In genomic region chr11:119335655-119336543, GRCh38 we compare ENCODE assay signal across 11 cellular contexts. TPM values are rescaled to one million over a fixed set of nuclear protein-coding genes. Genes with fewer than 3 reads are reported as not detected.
DNase-seq lines count a peak whose midpoint lies in the region; ATAC-seq, FAIRE-seq and TF ChIP-seq lines count a peak whose summit lies in the region.
"Had no signal": no experiment of that assay in that cellular context is flagged by ENCODE, and none has a peak within 500 bp of the region (broad histone marks: within the 10 kb centered on the region; RNA-seq: fewer than 3 reads in every experiment).

No MANE protein-coding gene starts in this region.

- H3K4me1 ChIP-seq in HepG2 (ENCODE audit: insufficient read depth, low read length), result peaks cover 57% of the 10 kb centered on the region
- H3K4me1 ChIP-seq in upper lobe of right lung, result peaks cover 24% of the 10 kb centered on the region

- peaks cover 4% of the 10 kb centered on the region; the same call in 1 of the 2 replicates for H4K20me1 ChIP-seq in HepG2 (ENCODE audit: insufficient read depth, low read length)

- no peak overlapping the region for H3K27ac ChIP-seq in HepG2 (ENCODE audit: extremely low read length, insufficient read depth, low read length)
- H3K27ac ChIP-seq in upper lobe of right lung, result no peak overlapping the region
- H3K27ac ChIP-seq: VCaP had no signal

- peak; percentile 75 for DNase-seq in cardiac septum (ENCODE audit: low spot score)
- no peak for DNase-seq in Right ventricle myocardium superior
- DNase-seq in activated naive CD4-positive, alpha-beta T cell treated with anti-CD3 and anti-CD28 coated beads, Interleukin-2, amount 50 U/mL, for 72 hours (ENCODE audit: low spot score in 2 of 2), result no peak
- DNase-seq in HepG2 (ENCODE audit: low spot score), result no peak
- DNase-seq in upper lobe of right lung, result peak; percentile 61
- DNase-seq in GM03348 (ENCODE audit: low spot score), result no peak
- no peak for DNase-seq in AG08395 (ENCODE audit: low spot score)
- DNase-seq: NCI-H1436 had no signal

- H3K27ac Mint-ChIP-seq in activated naive CD4-positive, alpha-beta T cell treated with anti-CD3 and anti-CD28 coated beads, Interleukin-2, amount 50 U/mL, for 72 hours, result peak overlapping the region; percentile 91 to 100

- H3K9me3 Mint-ChIP-seq in activated naive CD4-positive, alpha-beta T cell treated with anti-CD3 and anti-CD28 coated beads, Interleukin-2, amount 50 U/mL, for 72 hours, result no peaks in the 10 kb centered on the region

- CTCF ChIA-PET in HepG2 (lab: Yijun Ruan, JAX; ENCODE audit: low intra/inter-chr PET ratio, low total read pairs), result no interaction called here

- H3K27me3 ChIP-seq in HepG2 (ENCODE audit: control insufficient read depth in 1 of 2, insufficient read depth in 2 of 2, low read length in 2 of 2) (peaks cover 0 to 3% of the 10 kb centered on the region in 2 experiments; a peak in 3 of 5 replicates), upper lobe of right lung (peaks cover 9% of the 10 kb centered on the region)

- H3K4me2 ChIP-seq in HepG2 (ENCODE audit: low read depth, low read length), result peak overlapping the region; percentile 89

- H3K36me3 ChIP-seq in HepG2 (replicated peaks in 1 of 2; ENCODE audit: control insufficient read depth in 1 of 2, insufficient read depth in 2 of 2, low read length in 2 of 2) (peaks cover 8 to 14% of the 10 kb centered on the region in 2 experiments; a peak in 4 of 5 replicates), upper lobe of right lung (peaks cover 8% of the 10 kb centered on the region)

- TF ChIP-seq EP300 in HepG2 (IDR thresholded peaks at IDR 0.05; ENCODE audit: low read depth in 2 of 2, low read length in 2 of 2), result no peak
- TF ChIP-seq EP300 in HepG2 (CRISPR knock-in tag; IDR thresholded peaks at IDR 0.05; ENCODE audit: borderline replicate concordance), result no peak

- intact Hi-C loops in cardiac septum (cut with DNase I), result no loop called here
- intact Hi-C loops in Right ventricle myocardium superior (cut with DNase I), result loop anchor here (5.0 kb wide), 1 partner anchor 41 kb away; no protein-coding TSS in a partner anchor
- intact Hi-C loops in HepG2 (cut with micrococcal nuclease; ENCODE audit: unreplicated experiment), result loop anchor here (2.0 kb wide), 1 partner anchor 17 kb away; no protein-coding TSS in a partner anchor
- intact Hi-C loops in upper lobe of right lung (cut with DNase I), result no loop called here

- POLR2A ChIA-PET in HepG2 (lab: Yijun Ruan, JAX), result interaction anchor here (0.9 to 1.0 kb wide), 2 partner anchors 17 to 32 kb away, joined by 3 to 4 read pairs; no protein-coding TSS in a partner anchor

- no peak for TF ChIP-seq RAD21 in HepG2 (CRISPR knock-in tag; IDR thresholded peaks at IDR 0.05)

- no peaks in the 10 kb centered on the region for H3K9me3 ChIP-seq in HepG2 (ENCODE audit: low read length)
- H3K9me3 ChIP-seq in upper lobe of right lung, result no peaks in the 10 kb centered on the region

- BruUV-seq in HepG2 (replicated peaks; lab: Mats Ljungman, UMichigan), result no TSS peak

- H3K36me3 Mint-ChIP-seq in activated naive CD4-positive, alpha-beta T cell treated with anti-CD3 and anti-CD28 coated beads, Interleukin-2, amount 50 U/mL, for 72 hours, result peaks cover 8 to 18% of the 10 kb centered on the region in 2 donors

- 96% methylated on average over 24 of the region's 30 CpGs for WGBS in HepG2 (ENCODE audit: low lambda C conversion rate)

- H3K79me2 ChIP-seq in HepG2 (ENCODE audit: insufficient read depth, low read length), result peaks cover 24% of the 10 kb centered on the region

- ATAC-seq in Right ventricle myocardium superior (ENCODE audit: poor library complexity) (no peak), HepG2 (no peak), upper lobe of right lung (no peak), GM19452 (IDR thresholded peaks at IDR 0.05; ENCODE audit: unreplicated experiment) (no peak)
- ATAC-seq in activated naive CD4-positive, alpha-beta T cell treated with anti-CD3 and anti-CD28 coated beads, Interleukin-2, amount 50 U/mL, for 72 hours, result no peak

- H3K4me3 ChIP-seq in HepG2 (replicated peaks in 1 of 3; ENCODE audit: insufficient read depth in 1 of 3, low read depth in 2 of 3, low read length in 3 of 3), result peak overlapping the region; percentile 78 to 94 (median 87)
- H3K4me3 ChIP-seq in upper lobe of right lung, result no peak overlapping the region

- no peak for TF ChIP-seq CTCF in HepG2 (CRISPR knock-in tag; IDR thresholded peaks at IDR 0.05)
- TF ChIP-seq CTCF in upper lobe of right lung (IDR thresholded peaks at IDR 0.05), result no peak

- in situ Hi-C loops in HepG2 (cut with HindIII; ENCODE audit: extremely low pct_ligation_motif_present, low pct_unique_long_range_greater_than_20kb), result loop anchor here (5.0 to 10.0 kb wide), 2 partner anchors 36 to 139 kb away; no protein-coding TSS in a partner anchor

- no peak overlapping the region for H2AFZ ChIP-seq in HepG2 (ENCODE audit: low read length)

- H3K9ac ChIP-seq in HepG2 (ENCODE audit: insufficient read depth, low read depth, low read length), result peak overlapping the region; percentile 86

- FAIRE-seq in HepG2 (lab: Jason Lieb, UNC), result no peak

- 0 out of 4 replicates have a peak, but pooled peaks of 1 of the 2 experiments have one; percentile 16 for TF ChIP-seq POLR2A in HepG2 (IDR thresholded peaks at IDR 0.05; ENCODE audit: insufficient read depth in 1 of 2, low read depth in 2 of 2, low read length in 2 of 2)

RNA-seq across cellular contexts. Expression of gene RNF26, which starts 1.6 kb away (rescaled TPM):
- total RNA-seq in cardiac septum (10.7 TPM), Right ventricle myocardium superior (12.9 TPM), HepG2 (2016; rRNA removed; fragmentation: Illumina TruSeq; extraction: Trizol) (11.9 and 20.8 TPM in 2 replicates), upper lobe of right lung (23.2 TPM)
- total RNA-seq in activated naive CD4-positive, alpha-beta T cell treated with anti-CD3 and anti-CD28 coated beads, Interleukin-2, amount 50 U/mL, for 72 hours, result 10 to 100 TPM; 37.6 to 38.8 TPM
- 5.1 and 5.5 TPM in 2 replicates for total RNA-seq in HepG2 (2016; cell fraction: cytosol; rRNA removed; fragmentation: Illumina TruSeq; extraction: Trizol; ENCODE audit: low read depth)
- total RNA-seq in HepG2 (2016; cell fraction: insoluble cytoplasmic fraction; rRNA removed; fragmentation: Illumina TruSeq; extraction: Trizol), result 11.0 and 17.9 TPM in 2 replicates
- total RNA-seq in HepG2 (2016; cell fraction: membrane; rRNA removed; fragmentation: Illumina TruSeq; extraction: Trizol), result 25.7 and 27.9 TPM in 2 replicates
- 16.9 and 17.9 TPM in 2 replicates for total RNA-seq in HepG2 (2016; cell fraction: nucleus; rRNA removed; fragmentation: Illumina TruSeq; extraction: Trizol)
- 26.3 and 28.8 TPM in 2 replicates for polyA plus RNA-seq in HepG2 (2011; rRNA removed)
- polyA plus RNA-seq in HepG2 (2011; cell fraction: cytosol; rRNA removed), result 33.9 and 41.8 TPM in 2 replicates
- polyA plus RNA-seq in HepG2 (2011; cell fraction: nucleus; rRNA removed), result 21.0 and 21.5 TPM in 2 replicates
- polyA plus RNA-seq in HepG2 (2012), result 29.6 and 32.1 TPM in 2 replicates
- 16.4 and 19.4 TPM in 2 replicates for polyA plus RNA-seq in HepG2 (2016; cell fraction: cytosol; fragmentation: Illumina TruSeq; extraction: Trizol; ENCODE audit: low read depth)
- polyA plus RNA-seq in HepG2 (2016; cell fraction: insoluble cytoplasmic fraction; fragmentation: Illumina TruSeq; extraction: Trizol; ENCODE audit: low read depth), result 51.2 and 62.2 TPM in 2 replicates
- polyA plus RNA-seq in HepG2 (2016; cell fraction: membrane; fragmentation: Illumina TruSeq; extraction: Trizol; ENCODE audit: low read depth), result 61.9 and 66.3 TPM in 2 replicates
- 50.4 and 51.8 TPM in 2 replicates for polyA plus RNA-seq in HepG2 (2016; cell fraction: nucleus; fragmentation: Illumina TruSeq; extraction: Trizol; ENCODE audit: insufficient read depth, low read depth)
- 92.7 and 163 TPM in 2 replicates for polyA minus RNA-seq in HepG2 (2011; rRNA and poly(A)+ RNA removed; ENCODE audit: low replicate concordance)
- polyA minus RNA-seq in HepG2 (2011; cell fraction: cytosol; rRNA and poly(A)+ RNA removed), result 34.6 and 35.6 TPM in 2 replicates
- polyA minus RNA-seq in HepG2 (2011; cell fraction: nucleus; rRNA and poly(A)+ RNA removed), result 16.9 and 21.8 TPM in 2 replicates

RNA-seq across cellular contexts. Expression of gene C1QTNF5, which starts 4.8 kb away (rescaled TPM):
- total RNA-seq in cardiac septum, result 33.8 TPM
- 15.1 TPM for total RNA-seq in Right ventricle myocardium superior
- not detected for total RNA-seq in activated naive CD4-positive, alpha-beta T cell treated with anti-CD3 and anti-CD28 coated beads, Interleukin-2, amount 50 U/mL, for 72 hours
- total RNA-seq in HepG2 (2016; rRNA removed; fragmentation: Illumina TruSeq; extraction: Trizol), result 0.77 and 1.2 TPM in 2 replicates
- 0.26 and 0.40 TPM in 2 replicates for total RNA-seq in HepG2 (2016; cell fraction: cytosol; rRNA removed; fragmentation: Illumina TruSeq; extraction: Trizol; ENCODE audit: low read depth)
- total RNA-seq in HepG2 (2016; cell fraction: insoluble cytoplasmic fraction; rRNA removed; fragmentation: Illumina TruSeq; extraction: Trizol), result 0.76 and 0.78 TPM in 2 replicates
- total RNA-seq in HepG2 (2016; cell fraction: membrane; rRNA removed; fragmentation: Illumina TruSeq; extraction: Trizol), result 0.28 and 0.45 TPM in 2 replicates
- total RNA-seq in HepG2 (2016; cell fraction: nucleus; rRNA removed; fragmentation: Illumina TruSeq; extraction: Trizol), result 0.47 and 0.91 TPM in 2 replicates
- polyA plus RNA-seq in HepG2 (2011; rRNA removed), result 0.86 TPM in 2 replicates
- polyA plus RNA-seq in HepG2 (2011; cell fraction: cytosol; rRNA removed), result 0.91 and 1.1 TPM in 2 replicates
- 0.96 and 1.1 TPM in 2 replicates for polyA plus RNA-seq in HepG2 (2011; cell fraction: nucleus; rRNA removed)
- polyA plus RNA-seq in HepG2 (2012), result 0.19 and 0.53 TPM in 2 replicates
- 0.25 and 0.45 TPM in 2 replicates for polyA plus RNA-seq in HepG2 (2016; cell fraction: cytosol; fragmentation: Illumina TruSeq; extraction: Trizol; ENCODE audit: low read depth)
- polyA plus RNA-seq in HepG2 (2016; cell fraction: insoluble cytoplasmic fraction; fragmentation: Illumina TruSeq; extraction: Trizol; ENCODE audit: low read depth), result 0.39 and 0.53 TPM in 2 replicates
- 0.16 and 0.49 TPM in 2 replicates for polyA plus RNA-seq in HepG2 (2016; cell fraction: membrane; fragmentation: Illumina TruSeq; extraction: Trizol; ENCODE audit: low read depth)
- 1.1 and 1.6 TPM in 2 replicates for polyA plus RNA-seq in HepG2 (2016; cell fraction: nucleus; fragmentation: Illumina TruSeq; extraction: Trizol; ENCODE audit: insufficient read depth, low read depth)
- polyA minus RNA-seq in HepG2 (2011; rRNA and poly(A)+ RNA removed; ENCODE audit: low replicate concordance), result 0.94 TPM in 1 of 2 replicates, not detected in the other
- not detected in 2 replicates for polyA minus RNA-seq in HepG2 (2011; cell fraction: cytosol; rRNA and poly(A)+ RNA removed)
- not detected in 2 replicates for polyA minus RNA-seq in HepG2 (2011; cell fraction: nucleus; rRNA and poly(A)+ RNA removed)
- total RNA-seq in upper lobe of right lung, result 47.6 TPM

RNA-seq across cellular contexts. Expression of gene MFRP, which starts 10.6 kb away (rescaled TPM):
- not detected for total RNA-seq in cardiac septum
- total RNA-seq in Right ventricle myocardium superior, result not detected
- total RNA-seq in activated naive CD4-positive, alpha-beta T cell treated with anti-CD3 and anti-CD28 coated beads, Interleukin-2, amount 50 U/mL, for 72 hours, result not detected
- total RNA-seq in HepG2 (2016; rRNA removed; fragmentation: Illumina TruSeq; extraction: Trizol), result not detected in 2 replicates
- not detected in 2 replicates for total RNA-seq in HepG2 (2016; cell fraction: cytosol; rRNA removed; fragmentation: Illumina TruSeq; extraction: Trizol; ENCODE audit: low read depth)
- total RNA-seq in HepG2 (2016; cell fraction: insoluble cytoplasmic fraction; rRNA removed; fragmentation: Illumina TruSeq; extraction: Trizol), result not detected in 2 replicates
- total RNA-seq in HepG2 (2016; cell fraction: membrane; rRNA removed; fragmentation: Illumina TruSeq; extraction: Trizol), result not detected in 2 replicates
- total RNA-seq in HepG2 (2016; cell fraction: nucleus; rRNA removed; fragmentation: Illumina TruSeq; extraction: Trizol), result not detected in 2 replicates
- not detected in 2 replicates for polyA plus RNA-seq in HepG2 (2011; rRNA removed)
- polyA plus RNA-seq in HepG2 (2011; cell fraction: cytosol; rRNA removed), result not detected in 2 replicates
- not detected in 2 replicates for polyA plus RNA-seq in HepG2 (2011; cell fraction: nucleus; rRNA removed)
- not detected in 2 replicates for polyA plus RNA-seq in HepG2 (2012)
- polyA plus RNA-seq in HepG2 (2016; cell fraction: cytosol; fragmentation: Illumina TruSeq; extraction: Trizol; ENCODE audit: low read depth), result not detected in 2 replicates
- not detected in 2 replicates for polyA plus RNA-seq in HepG2 (2016; cell fraction: insoluble cytoplasmic fraction; fragmentation: Illumina TruSeq; extraction: Trizol; ENCODE audit: low read depth)
- polyA plus RNA-seq in HepG2 (2016; cell fraction: membrane; fragmentation: Illumina TruSeq; extraction: Trizol; ENCODE audit: low read depth), result not detected in 2 replicates
- polyA plus RNA-seq in HepG2 (2016; cell fraction: nucleus; fragmentation: Illumina TruSeq; extraction: Trizol; ENCODE audit: insufficient read depth, low read depth), result not detected in 2 replicates
- not detected in 2 replicates for polyA minus RNA-seq in HepG2 (2011; rRNA and poly(A)+ RNA removed; ENCODE audit: low replicate concordance)
- polyA minus RNA-seq in HepG2 (2011; cell fraction: cytosol; rRNA and poly(A)+ RNA removed), result not detected in 2 replicates
- polyA minus RNA-seq in HepG2 (2011; cell fraction: nucleus; rRNA and poly(A)+ RNA removed), result not detected in 2 replicates
- not detected for total RNA-seq in upper lobe of right lung
- total RNA-seq: dermis microvascular lymphatic vessel endothelial cell had no signal

RNA-seq across cellular contexts. Expression of gene MCAM, which starts 19.0 kb away (rescaled TPM):
- total RNA-seq in cardiac septum (110 TPM), Right ventricle myocardium superior (41.9 TPM), HepG2 (2016; rRNA removed; fragmentation: Illumina TruSeq; extraction: Trizol) (5.9 and 15.2 TPM in 2 replicates), upper lobe of right lung (134 TPM)
- 10 to 100 TPM in 1 of 2 donors, 1 to 10 TPM in 1; 3.5 to 15.7 TPM for total RNA-seq in activated naive CD4-positive, alpha-beta T cell treated with anti-CD3 and anti-CD28 coated beads, Interleukin-2, amount 50 U/mL, for 72 hours
- total RNA-seq in HepG2 (2016; cell fraction: cytosol; rRNA removed; fragmentation: Illumina TruSeq; extraction: Trizol; ENCODE audit: low read depth), result 0.97 and 1.4 TPM in 2 replicates
- total RNA-seq in HepG2 (2016; cell fraction: insoluble cytoplasmic fraction; rRNA removed; fragmentation: Illumina TruSeq; extraction: Trizol), result 5.2 and 13.8 TPM in 2 replicates
- total RNA-seq in HepG2 (2016; cell fraction: membrane; rRNA removed; fragmentation: Illumina TruSeq; extraction: Trizol), result 2.5 and 3.3 TPM in 2 replicates
- total RNA-seq in HepG2 (2016; cell fraction: nucleus; rRNA removed; fragmentation: Illumina TruSeq; extraction: Trizol), result 13.7 and 14.4 TPM in 2 replicates
- polyA plus RNA-seq in HepG2 (2011; rRNA removed), result 12.1 and 18.6 TPM in 2 replicates
- polyA plus RNA-seq in HepG2 (2011; cell fraction: cytosol; rRNA removed), result 33.4 and 50.2 TPM in 2 replicates
- 24.8 and 27.5 TPM in 2 replicates for polyA plus RNA-seq in HepG2 (2011; cell fraction: nucleus; rRNA removed)
- 4.0 and 15.6 TPM in 2 replicates for polyA plus RNA-seq in HepG2 (2012)
- polyA plus RNA-seq in HepG2 (2016; cell fraction: cytosol; fragmentation: Illumina TruSeq; extraction: Trizol; ENCODE audit: low read depth), result 0.68 and 0.83 TPM in 2 replicates
- 3.9 and 5.4 TPM in 2 replicates for polyA plus RNA-seq in HepG2 (2016; cell fraction: insoluble cytoplasmic fraction; fragmentation: Illumina TruSeq; extraction: Trizol; ENCODE audit: low read depth)
- polyA plus RNA-seq in HepG2 (2016; cell fraction: membrane; fragmentation: Illumina TruSeq; extraction: Trizol; ENCODE audit: low read depth), result 1.1 and 2.3 TPM in 2 replicates
- polyA plus RNA-seq in HepG2 (2016; cell fraction: nucleus; fragmentation: Illumina TruSeq; extraction: Trizol; ENCODE audit: insufficient read depth, low read depth), result 18.8 and 20.4 TPM in 2 replicates
- polyA minus RNA-seq in HepG2 (2011; rRNA and poly(A)+ RNA removed; ENCODE audit: low replicate concordance), result 29.9 and 104 TPM in 2 replicates
- 14.3 and 15.4 TPM in 2 replicates for polyA minus RNA-seq in HepG2 (2011; cell fraction: cytosol; rRNA and poly(A)+ RNA removed)
- polyA minus RNA-seq in HepG2 (2011; cell fraction: nucleus; rRNA and poly(A)+ RNA removed), result 13.8 and 15.8 TPM in 2 replicates

RNA-seq across cellular contexts. Expression of gene USP2, which starts 45.6 kb away (rescaled TPM):
- total RNA-seq in cardiac septum (80.0 TPM), Right ventricle myocardium superior (136 TPM), HepG2 (2016; rRNA removed; fragmentation: Illumina TruSeq; extraction: Trizol) (6.0 and 7.2 TPM in 2 replicates), upper lobe of right lung (3.0 TPM)
- total RNA-seq in activated naive CD4-positive, alpha-beta T cell treated with anti-CD3 and anti-CD28 coated beads, Interleukin-2, amount 50 U/mL, for 72 hours, result 1 to 10 TPM in 1 of 2 donors, under 1 TPM in 1; 0.66 to 1.3 TPM
- 1.1 and 1.7 TPM in 2 replicates for total RNA-seq in HepG2 (2016; cell fraction: cytosol; rRNA removed; fragmentation: Illumina TruSeq; extraction: Trizol; ENCODE audit: low read depth)
- total RNA-seq in HepG2 (2016; cell fraction: insoluble cytoplasmic fraction; rRNA removed; fragmentation: Illumina TruSeq; extraction: Trizol), result 6.5 and 7.1 TPM in 2 replicates
- total RNA-seq in HepG2 (2016; cell fraction: membrane; rRNA removed; fragmentation: Illumina TruSeq; extraction: Trizol), result 5.7 and 5.9 TPM in 2 replicates
- total RNA-seq in HepG2 (2016; cell fraction: nucleus; rRNA removed; fragmentation: Illumina TruSeq; extraction: Trizol), result 5.8 and 7.8 TPM in 2 replicates
- 2.5 and 3.2 TPM in 2 replicates for polyA plus RNA-seq in HepG2 (2011; rRNA removed)
- polyA plus RNA-seq in HepG2 (2011; cell fraction: cytosol; rRNA removed), result 2.2 TPM in 2 replicates
- 4.4 and 4.7 TPM in 2 replicates for polyA plus RNA-seq in HepG2 (2011; cell fraction: nucleus; rRNA removed)
- 2.5 and 3.0 TPM in 2 replicates for polyA plus RNA-seq in HepG2 (2012)
- 1.1 and 1.3 TPM in 2 replicates for polyA plus RNA-seq in HepG2 (2016; cell fraction: cytosol; fragmentation: Illumina TruSeq; extraction: Trizol; ENCODE audit: low read depth)
- polyA plus RNA-seq in HepG2 (2016; cell fraction: insoluble cytoplasmic fraction; fragmentation: Illumina TruSeq; extraction: Trizol; ENCODE audit: low read depth), result 7.6 and 11.3 TPM in 2 replicates
- 4.1 and 4.2 TPM in 2 replicates for polyA plus RNA-seq in HepG2 (2016; cell fraction: membrane; fragmentation: Illumina TruSeq; extraction: Trizol; ENCODE audit: low read depth)
- polyA plus RNA-seq in HepG2 (2016; cell fraction: nucleus; fragmentation: Illumina TruSeq; extraction: Trizol; ENCODE audit: insufficient read depth, low read depth), result 22.1 and 23.0 TPM in 2 replicates
- polyA minus RNA-seq in HepG2 (2011; rRNA and poly(A)+ RNA removed; ENCODE audit: low replicate concordance), result 5.4 and 5.9 TPM in 2 replicates
- 4.0 and 5.4 TPM in 2 replicates for polyA minus RNA-seq in HepG2 (2011; cell fraction: cytosol; rRNA and poly(A)+ RNA removed)
- 2.4 and 5.7 TPM in 2 replicates for polyA minus RNA-seq in HepG2 (2011; cell fraction: nucleus; rRNA and poly(A)+ RNA removed)

Comparison
In these comparisons a context has a peak if more than half of its experiments do, and no peak if none do; other contexts are left out.
1. DNase-seq: peak in cardiac septum (single experiment) and upper lobe of right lung (single experiment); none in Right ventricle myocardium superior (single experiment), activated naive CD4-positive, alpha-beta T cell treated with anti-CD3 and anti-CD28 coated beads, Interleukin-2, amount 50 U/mL, for 72 hours (0 of 2), HepG2 (single experiment), GM03348 (single experiment) and AG08395 (single experiment).
2. intact Hi-C loops: an anchor here in Right ventricle myocardium superior (5.0 kb wide) and HepG2 (2.0 kb wide); none called in cardiac septum and upper lobe of right lung.